In the genomic region with DNA sequence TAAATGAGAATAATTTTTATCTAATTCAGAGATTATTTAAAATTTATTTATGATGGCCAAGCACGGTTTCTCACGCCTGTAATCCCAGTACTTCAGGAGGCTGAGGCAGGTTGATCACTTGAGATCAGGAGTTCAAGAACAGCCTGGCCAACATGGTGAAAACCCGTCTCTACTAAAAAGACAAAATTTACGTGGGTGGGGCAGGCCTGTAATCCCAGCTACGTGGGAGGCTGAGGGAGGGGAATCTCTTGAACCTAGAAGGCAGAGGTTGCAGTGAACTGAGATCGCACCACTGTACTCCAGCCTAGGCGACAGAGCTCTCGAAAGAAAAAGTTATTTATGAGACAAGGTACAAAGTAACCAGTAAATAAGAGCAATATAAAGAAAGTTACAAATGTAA, we compare ENCODE assay signal across 27 cellular contexts.
"Had no signal": no experiment of that assay in that cellular context is flagged by ENCODE, and none has a peak within 500 bp of the region (broad histone marks: within the 10 kb centered on the region; RNA-seq: fewer than 3 reads in every experiment).

No MANE protein-coding gene starts in this region.

- H3K4me1 ChIP-seq: stomach, suprapubic skin, tibial artery, upper lobe of left lung, upper lobe of right lung, uterus, vagina had no signal

- H3K9me3 ChIP-seq: suprapubic skin, testis, thoracic aorta, thyroid gland, tibial artery, tibial nerve, transverse colon, upper lobe of left lung, upper lobe of right lung, uterus, vagina had no signal

- H3K27me3 ChIP-seq: stomach, suprapubic skin, testis, thyroid gland, tibial artery, tibial nerve, transverse colon, upper lobe of left lung, upper lobe of right lung, uterus, vagina had no signal

- FAIRE-seq: urothelium cell line had no signal

- H3K36me3 ChIP-seq: stomach, suprapubic skin, thoracic aorta, thyroid gland, tibial artery, tibial nerve, transverse colon, upper lobe of left lung, upper lobe of right lung, uterus, vagina had no signal

- H3K27ac ChIP-seq: suprapubic skin, testis, thoracic aorta, thyroid gland, tibial artery, tibial nerve, transverse colon, upper lobe of left lung, upper lobe of right lung, uterus, vagina had no signal

- H3K4me3 ChIP-seq: stomach, suprapubic skin, testis, thoracic aorta, thyroid gland, tibial artery, tibial nerve, transverse colon, upper lobe of left lung, upper lobe of right lung, uterus, vagina had no signal

- DNase-seq: stimulated activated CD4-positive, alpha-beta T cell treated with anti-CD3 and anti-CD28 coated beads, Interleukin-2, amount 100 ng/mL, for 48 hours; stimulated activated CD4-positive, alpha-beta T cell treated with anti-CD3 and anti-CD28 coated beads, Interleukin-4, amount 100 ng/mL, for 1 hour; stimulated activated CD4-positive, alpha-beta T cell treated with anti-CD3 and anti-CD28 coated beads, Interleukin-4, amount 100 ng/mL, for 24 hours; stimulated activated CD4-positive, alpha-beta T cell treated with anti-CD3 and anti-CD28 coated beads, Interleukin-4, amount 100 ng/mL, for 4 hours; stimulated activated CD8-positive, alpha-beta memory T cell treated with anti-CD3 and anti-CD28 coated beads, Interleukin-4, amount 100 ng/mL, for 48 hours; stimulated activated naive B cell treated with anti-CD40 and anti-IgM and Interleukin-4, amounts not matched to agents 10 μg/mL and 1 μg/mL and 100 μg/mL, for 72 hours; stimulated activated naive CD4-positive, alpha-beta T cell; stimulated activated naive CD4-positive, alpha-beta T cell treated with Interleukin-2 at 50 U/mL for 16 hours; stimulated activated naive CD8-positive, alpha-beta T cell treated with anti-CD3 and anti-CD28 coated beads, Interleukin-15, amount 100 ng/mL, for 72 hours; stimulated activated naive CD8-positive, alpha-beta T cell treated with anti-CD3 and anti-CD28 coated beads, Interleukin-15, Interleukin-2, amounts not matched to agents 100 U/mL and 50 U/mL, for 24 hours; stomach; substantia nigra; testis; thyroid gland; tibial artery; transverse colon; trophoblast cell; upper lobe of left lung; upper lobe of right lung; uterus had no signal

- ATAC-seq: stimulated activated effector memory CD8-positive, alpha-beta T cell treated with anti-CD3 and anti-CD28 coated beads, Interleukin-12 subunit alpha, Interleukin-12 subunit beta, amount 100 ng/mL, for 72 hours; stimulated activated memory B cell treated with anti-CD40 and anti-IgM and Interleukin-4, amounts not matched to agents 10 μg/mL and 1 μg/mL and 100 μg/mL, for 72 hours; stimulated activated naive B cell treated with anti-CD40 and anti-IgM and Interleukin-4, amounts not matched to agents 10 μg/mL and 1 μg/mL and 100 μg/mL, for 72 hours; stimulated activated naive CD8-positive, alpha-beta T cell treated with anti-CD3 and anti-CD28 coated beads, Interleukin-15, amount 100 ng/mL, for 72 hours; stimulated activated naive CD8-positive, alpha-beta T cell treated with anti-CD3 and anti-CD28 coated beads, Interleukin-15, Interleukin-2, amounts not matched to agents 100 U/mL and 50 U/mL, for 24 hours; upper lobe of right lung had no signal
